In genomic region chr6:30763618-30764489, GRCh38 we compare ENCODE assay signal across 8 cellular contexts. TPM values are rescaled to one million over a fixed set of nuclear protein-coding genes. Genes with fewer than 3 reads are reported as not detected.
DNase-seq lines count a peak whose midpoint lies in the region; ATAC-seq, FAIRE-seq and TF ChIP-seq lines count a peak whose summit lies in the region.

No MANE protein-coding gene starts in this region.

- no peak overlapping the region for H3K23ac ChIP-seq in trophoblast cell (ENCODE audit: low read length)

- H2BK5ac ChIP-seq in trophoblast cell (ENCODE audit: low read depth, low read length, poor library complexity), result peak overlapping the region; percentile 99

- peak overlapping the region; percentile 75 for H2AK5ac ChIP-seq in trophoblast cell (ENCODE audit: low read length)

- peak overlapping the region; percentile 100 for H4K91ac ChIP-seq in trophoblast cell (ENCODE audit: low read depth, low read length)

- DNase-seq in activated CD8-positive, alpha-beta memory T cell treated with anti-CD3 and anti-CD28 coated beads, Interleukin-2, amount 10 ng/mL, durations not matched to agents 7 days and 5 days, result no peak
- no peak for DNase-seq in activated CD8-positive, alpha-beta memory T cell treated with anti-CD3 and anti-CD28 coated beads, Interleukin-2, amount 50 U/mL, for 4 hours
- DNase-seq in NCI-H69 (lab: John Stamatoyannopoulos, UW) (peak; percentile 61), epithelial cell of esophagus (ENCODE audit: low read depth) (peak; percentile 24), trophoblast cell (peak; percentile 41 to 69), GM12892 (ENCODE audit: insufficient read length) (no peak)
- no peak for DNase-seq in stimulated activated CD4-positive, alpha-beta T cell treated with anti-CD3 and anti-CD28 coated beads, Interleukin-4, amount 100 ng/mL, for 4 hours

- H4K8ac ChIP-seq in trophoblast cell (ENCODE audit: low read depth, low read length), result peak overlapping the region; percentile 84

- no peak overlapping the region for H3K4me3 Mint-ChIP-seq in activated CD8-positive, alpha-beta memory T cell treated with anti-CD3 and anti-CD28 coated beads, Interleukin-2, amount 10 ng/mL, durations not matched to agents 7 days and 5 days

- H4K12ac ChIP-seq in trophoblast cell (ENCODE audit: low read depth, low read length), result peak overlapping the region; percentile 23

- peak overlapping the region; percentile 84 for H3K18ac ChIP-seq in trophoblast cell (ENCODE audit: low read length)

- H3K27me3 Mint-ChIP-seq in activated CD8-positive, alpha-beta memory T cell treated with anti-CD3 and anti-CD28 coated beads, Interleukin-2, amount 10 ng/mL, durations not matched to agents 7 days and 5 days, result no peaks in the 10 kb centered on the region

- H2AFZ ChIP-seq in trophoblast cell (ENCODE audit: insufficient read depth, low read length, poor library complexity), result peak overlapping the region; percentile 50

- peak overlapping the region; percentile 24 for H3K4me2 ChIP-seq in trophoblast cell (ENCODE audit: low read length)

- peak overlapping the region; percentile 17 for H3K27ac Mint-ChIP-seq in activated CD8-positive, alpha-beta memory T cell treated with anti-CD3 and anti-CD28 coated beads, Interleukin-2, amount 10 ng/mL, durations not matched to agents 7 days and 5 days

- no peak for ATAC-seq in activated CD8-positive, alpha-beta memory T cell treated with anti-CD3 and anti-CD28 coated beads, Interleukin-2, amount 10 ng/mL, durations not matched to agents 7 days and 5 days
- no peak for ATAC-seq in GM18520 (IDR thresholded peaks at IDR 0.05; ENCODE audit: unreplicated experiment)

- H3K9me3 ChIP-seq in trophoblast cell (ENCODE audit: insufficient read depth, low read depth, low read length), result peaks cover 3% of the 10 kb centered on the region

- no peaks in the 10 kb centered on the region for H3K9me3 Mint-ChIP-seq in activated CD8-positive, alpha-beta memory T cell treated with anti-CD3 and anti-CD28 coated beads, Interleukin-2, amount 10 ng/mL, durations not matched to agents 7 days and 5 days (ENCODE audit: low read depth)

- CTCF ChIA-PET in activated CD8-positive, alpha-beta memory T cell treated with anti-CD3 and anti-CD28 coated beads, Interleukin-2, amount 10 ng/mL, durations not matched to agents 7 days and 5 days (lab: Charles Lee), result interaction anchor here (1.2 kb wide), 1 partner anchor 33 kb away, joined by 4 read pairs; no protein-coding TSS in a partner anchor

- H2BK120ac ChIP-seq in trophoblast cell (ENCODE audit: insufficient read depth, low read length, poor library complexity), result peak overlapping the region; percentile 99

- peaks cover 42 to 54% of the 10 kb centered on the region in 2 experiments for H3K4me1 ChIP-seq in trophoblast cell (ENCODE audit: control insufficient read depth in 1 of 2, insufficient read depth in 2 of 2, low read length in 2 of 2)

- no peaks in the 10 kb centered on the region for H3K36me3 ChIP-seq in trophoblast cell (ENCODE audit: control insufficient read depth in 1 of 2, insufficient read depth in 2 of 2, low read length in 2 of 2)

- H3K9ac ChIP-seq in trophoblast cell (ENCODE audit: low read length), result peak overlapping the region; percentile 83

- H3K27ac ChIP-seq in trophoblast cell (ENCODE audit: low read depth, low read length), result peak overlapping the region; percentile 100

- peaks cover 49% of the 10 kb centered on the region for H3K4me1 Mint-ChIP-seq in activated CD8-positive, alpha-beta memory T cell treated with anti-CD3 and anti-CD28 coated beads, Interleukin-2, amount 10 ng/mL, durations not matched to agents 7 days and 5 days

- peaks cover 64% of the 10 kb centered on the region for H3K79me1 ChIP-seq in trophoblast cell (ENCODE audit: low read length)

- peaks cover 11% of the 10 kb centered on the region for H3K79me2 ChIP-seq in trophoblast cell (ENCODE audit: control insufficient read depth, insufficient read depth, low read length, poor library complexity)

- FAIRE-seq in GM12892 (lab: Jason Lieb, UNC), result no peak

- H3K14ac ChIP-seq in trophoblast cell (ENCODE audit: low read length), result peak overlapping the region; percentile 93

- H3K4ac ChIP-seq in trophoblast cell (ENCODE audit: low read depth, low read length), result peak overlapping the region; percentile 81

- no peaks in the 10 kb centered on the region for H3K36me3 Mint-ChIP-seq in activated CD8-positive, alpha-beta memory T cell treated with anti-CD3 and anti-CD28 coated beads, Interleukin-2, amount 10 ng/mL, durations not matched to agents 7 days and 5 days

- no peaks in the 10 kb centered on the region for H3K27me3 ChIP-seq in trophoblast cell (ENCODE audit: insufficient read depth, low read length)

- H3K4me3 ChIP-seq in epithelial cell of esophagus (ENCODE audit: low read length) (no peak overlapping the region), trophoblast cell (ENCODE audit: low read depth, low read length) (no peak overlapping the region)

- TF ChIP-seq CTCF in epithelial cell of esophagus (IDR thresholded peaks at IDR 0.05; ENCODE audit: insufficient read depth, low read depth, low read length, missing control alignments), result peak; percentile 33

- no peak for TF ChIP-seq POLR2A in GM12892 (IDR thresholded peaks at IDR 0.05; ENCODE audit: low read depth, low read length)

- WGBS in trophoblast cell (ENCODE audit: extremely low coverage, insufficient coverage, insufficient read length), result no CpG with 5 or more reads among the region's 8 CpGs

- peak overlapping the region; percentile 78 for H2BK12ac ChIP-seq in trophoblast cell (ENCODE audit: low read length)

RNA-seq across cellular contexts. Expression of gene IER3, which starts 19.5 kb away (rescaled TPM):
- 10 to 100 TPM in 1 of 2 experiments, 1 to 10 TPM in 1; 10.0 to 62.7 TPM for total RNA-seq in activated CD8-positive, alpha-beta memory T cell treated with anti-CD3 and anti-CD28 coated beads, Interleukin-2, amount 10 ng/mL, durations not matched to agents 7 days and 5 days
- 366 and 374 TPM in 2 replicates for polyA plus RNA-seq in trophoblast cell (2013)
- 49.1 TPM for polyA plus RNA-seq in GM12892 (2012; ENCODE audit: missing spikeins)

RNA-seq across cellular contexts. Expression of gene FLOT1, which starts 21.4 kb away (rescaled TPM):
- 100 to 1,000 TPM; 165 to 184 TPM for total RNA-seq in activated CD8-positive, alpha-beta memory T cell treated with anti-CD3 and anti-CD28 coated beads, Interleukin-2, amount 10 ng/mL, durations not matched to agents 7 days and 5 days
- 66.9 and 72.1 TPM in 2 replicates for polyA plus RNA-seq in trophoblast cell (2013)
- polyA plus RNA-seq in GM12892 (2012; ENCODE audit: missing spikeins), result 105 TPM

RNA-seq across cellular contexts. Expression of gene TUBB, which starts 43.7 kb away (rescaled TPM):
- 1,000 to 10,000 TPM; 1,499 to 1,522 TPM for total RNA-seq in activated CD8-positive, alpha-beta memory T cell treated with anti-CD3 and anti-CD28 coated beads, Interleukin-2, amount 10 ng/mL, durations not matched to agents 7 days and 5 days
- 1,464 and 1,542 TPM in 2 replicates for polyA plus RNA-seq in trophoblast cell (2013)
- polyA plus RNA-seq in GM12892 (2012; ENCODE audit: missing spikeins), result 826 TPM

RNA-seq across cellular contexts. Expression of gene MDC1, which starts 46.8 kb away (rescaled TPM):
- total RNA-seq in activated CD8-positive, alpha-beta memory T cell treated with anti-CD3 and anti-CD28 coated beads, Interleukin-2, amount 10 ng/mL, durations not matched to agents 7 days and 5 days, result 10 to 100 TPM; 67.4 to 83.9 TPM
- 29.1 and 32.3 TPM in 2 replicates for polyA plus RNA-seq in trophoblast cell (2013)
- polyA plus RNA-seq in GM12892 (2012; ENCODE audit: missing spikeins), result 56.4 TPM

Comparison
In these comparisons a context has a peak if more than half of its experiments do, and no peak if none do; other contexts are left out.
1. DNase-seq: peak in NCI-H69 (single experiment), epithelial cell of esophagus (single experiment) and trophoblast cell (2 of 2); none in activated CD8-positive, alpha-beta memory T cell treated with anti-CD3 and anti-CD28 coated beads, Interleukin-2, amount 10 ng/mL, durations not matched to agents 7 days and 5 days (single experiment), activated CD8-positive, alpha-beta memory T cell treated with anti-CD3 and anti-CD28 coated beads, Interleukin-2, amount 50 U/mL, for 4 hours (single experiment), stimulated activated CD4-positive, alpha-beta T cell treated with anti-CD3 and anti-CD28 coated beads, Interleukin-4, amount 100 ng/mL, for 4 hours (0 of 2) and GM12892 (single experiment).